In genomic region chr16:1407749-1408148, GRCh38 we compare ENCODE assay signal across 9 cellular contexts. TPM values are rescaled to one million over a fixed set of nuclear protein-coding genes. Genes with fewer than 3 reads are reported as not detected.
DNase-seq lines count a peak whose midpoint lies in the region; ATAC-seq and TF ChIP-seq lines count a peak whose summit lies in the region.
"Had no signal": no experiment of that assay in that cellular context is flagged by ENCODE, and none has a peak within 500 bp of the region (broad histone marks: within the 10 kb centered on the region; RNA-seq: fewer than 3 reads in every experiment).

No MANE protein-coding gene starts in this region.

- H3K27me3 Mint-ChIP-seq in endodermal cell (ENCODE audit: insufficient read depth) (no peaks in the 10 kb centered on the region), osteocyte (ENCODE audit: unreplicated experiment) (no peaks in the 10 kb centered on the region)

- no peak overlapping the region for H2AFZ ChIP-seq in DND-41 (ENCODE audit: low read depth, low read length)

- peak overlapping the region; percentile 61 for H3K4me3 Mint-ChIP-seq in endodermal cell
- peak overlapping the region; percentile 77 for H3K4me3 Mint-ChIP-seq in osteocyte (ENCODE audit: unreplicated experiment)

- H3K27ac Mint-ChIP-seq in endodermal cell (peak overlapping the region; percentile 55), osteocyte (ENCODE audit: unreplicated experiment) (peak overlapping the region; percentile 66)

- H3K27me3 ChIP-seq in DND-41 (ENCODE audit: insufficient read depth, low read length, poor library complexity) (no peaks in the 10 kb centered on the region), HUES6 (ENCODE audit: control insufficient read depth, insufficient read depth, low read length) (no peaks in the 10 kb centered on the region), endodermal cell (ENCODE audit: control insufficient read depth, insufficient read depth, low read length, poor library complexity, severe bottlenecking) (no peaks in the 10 kb centered on the region)

- ATAC-seq in DND-41 (ENCODE audit: insufficient read depth, low read depth) (no peak), HG03108 (IDR thresholded peaks at IDR 0.05; ENCODE audit: unreplicated experiment) (no peak)

- peaks cover 50% of the 10 kb centered on the region for H3K36me3 ChIP-seq in DND-41 (ENCODE audit: insufficient read depth, low read length)
- H3K36me3 ChIP-seq in HUES6 (ENCODE audit: control insufficient read depth, insufficient read depth, low read length), result peaks cover 6% of the 10 kb centered on the region; the same call in 1 of the 2 replicates
- H3K36me3 ChIP-seq in endodermal cell (ENCODE audit: control insufficient read depth, insufficient read depth, low read length), result peaks cover 3% of the 10 kb centered on the region

- H3K79me2 ChIP-seq in DND-41 (ENCODE audit: insufficient read depth, low read length), result peaks cover 75% of the 10 kb centered on the region

- peaks cover 55% of the 10 kb centered on the region for H4K20me1 ChIP-seq in DND-41 (ENCODE audit: insufficient read depth, low read length)

- no peaks in the 10 kb centered on the region for H3K4me1 Mint-ChIP-seq in endodermal cell
- H3K4me1 Mint-ChIP-seq in osteocyte (ENCODE audit: unreplicated experiment), result peaks cover 18% of the 10 kb centered on the region

- peak overlapping the region; percentile 8; the same call in 1 of the 2 replicates for H3K27ac ChIP-seq in DND-41 (ENCODE audit: low read length)
- H3K27ac ChIP-seq in HUES6 (ENCODE audit: low read depth, low read length), result no peak overlapping the region
- H3K27ac ChIP-seq in endodermal cell (ENCODE audit: low read depth, low read length), result peak overlapping the region; percentile 91

- H3K9me3 ChIP-seq in DND-41 (ENCODE audit: insufficient read depth, low read length, severe bottlenecking), result no peaks in the 10 kb centered on the region
- H3K9me3 ChIP-seq in HUES6 (ENCODE audit: control insufficient read depth, insufficient read depth, low read depth, low read length), result no peaks in the 10 kb centered on the region
- no peaks in the 10 kb centered on the region for H3K9me3 ChIP-seq in endodermal cell (ENCODE audit: control insufficient read depth, low read length)

- DNase-seq in DND-41 (no peak), endodermal cell (no peak), osteocyte (ENCODE audit: extremely low spot score, unreplicated experiment) (no peak), cerebellar nuclear complex (lab: John Stamatoyannopoulos, UW) (no peak), Kasumi-1 (lab: John Stamatoyannopoulos, UW) (no peak)
- no peak for DNase-seq in activated CD4-positive, CD25-positive, alpha-beta regulatory T cell treated with anti-CD3 and anti-CD28 coated beads, Interleukin-2, amount 50 U/mL, for 72 hours

- H3K9ac ChIP-seq in DND-41 (ENCODE audit: low read depth, low read length), result peak overlapping the region; percentile 63
- peak overlapping the region; percentile 26 for H3K9ac ChIP-seq in HUES6 (ENCODE audit: low read length)
- no peak overlapping the region for H3K9ac ChIP-seq in endodermal cell (ENCODE audit: extremely low read depth, low read length, poor library complexity, severe bottlenecking)

- H3K9me3 Mint-ChIP-seq in endodermal cell (no peaks in the 10 kb centered on the region), osteocyte (ENCODE audit: unreplicated experiment) (no peaks in the 10 kb centered on the region)

- H3K4me2 ChIP-seq in DND-41 (ENCODE audit: insufficient read depth, low read length), result peak overlapping the region; percentile 99

- 77 to 82% methylated on average over 10 of the region's 10 CpGs for whole genome bisulfite sequencing in endodermal cell (ENCODE audit: insufficient coverage in 1 of 2, insufficient read length in 1 of 2), 2 experiments

- peak overlapping the region in 1 of 2 experiments; percentile 92; a peak in 2 of 4 replicates for H3K4me3 ChIP-seq in DND-41 (ENCODE audit: low read depth in 1 of 2, low read length in 2 of 2)
- peak overlapping the region; percentile 97 for H3K4me3 ChIP-seq in HUES6 (ENCODE audit: low read depth, low read length)
- H3K4me3 ChIP-seq in endodermal cell (ENCODE audit: low read length), result no peak overlapping the region

- TF ChIP-seq CTCF in DND-41 (IDR thresholded peaks at IDR 0.05; ENCODE audit: borderline replicate concordance, extremely low read depth, low read length, poor library complexity, severe bottlenecking) (no peak), endodermal cell (conservative IDR thresholded peaks at IDR 0.05) (no peak), osteocyte (IDR thresholded peaks at IDR 0.05) (no peak)

- H3K4me1 ChIP-seq in DND-41 (ENCODE audit: insufficient read depth, low read length) (peaks cover 21% of the 10 kb centered on the region), HUES6 (ENCODE audit: control insufficient read depth, insufficient read depth, low read length) (peaks cover 4% of the 10 kb centered on the region; the same call in 1 of the 2 replicates), endodermal cell (ENCODE audit: control insufficient read depth, insufficient read depth, low read length) (no peaks in the 10 kb centered on the region)

- H3K36me3 Mint-ChIP-seq in endodermal cell (ENCODE audit: low read depth) (peaks cover 17% of the 10 kb centered on the region), osteocyte (ENCODE audit: unreplicated experiment) (peaks cover 8% of the 10 kb centered on the region)

RNA-seq across cellular contexts. Expression of gene UNKL, which starts 6.8 kb away (rescaled TPM):
- total RNA-seq in endodermal cell (10 to 100 TPM; 46.4 to 48.3 TPM), osteocyte (28.4 and 34.4 TPM in 2 replicates)
- 17.5 TPM for polyA plus RNA-seq in endodermal cell (2013, experiment 1 of 2)
- 19.7 TPM for polyA plus RNA-seq in endodermal cell (2013, experiment 2 of 2)

RNA-seq across cellular contexts. Expression of gene UQCC4, which starts 12.8 kb away (rescaled TPM):
- total RNA-seq in endodermal cell (10 to 100 TPM in 1 of 2 donors, 1 to 10 TPM in 1; 9.2 to 10.9 TPM), osteocyte (9.7 and 10.1 TPM in 2 replicates)
- 17.1 TPM for polyA plus RNA-seq in endodermal cell (2013, experiment 1 of 2)
- 13.9 TPM for polyA plus RNA-seq in endodermal cell (2013, experiment 2 of 2)

RNA-seq across cellular contexts. Expression of gene PERCC1, which starts 23.1 kb away (rescaled TPM):
- under 1 TPM; 0.51 to 0.79 TPM for total RNA-seq in endodermal cell
- polyA plus RNA-seq in endodermal cell (2013, experiment 1 of 2), result not detected
- polyA plus RNA-seq in endodermal cell (2013, experiment 2 of 2), result not detected
- total RNA-seq in osteocyte, result not detected in 2 replicates
- total RNA-seq: M059J had no signal

RNA-seq across cellular contexts. Expression of gene CCDC154, which starts 36.6 kb away (rescaled TPM):
- total RNA-seq in endodermal cell, result 1 to 10 TPM; 1.9 to 2.2 TPM
- 2.2 TPM for polyA plus RNA-seq in endodermal cell (2013, experiment 1 of 2)
- 1.9 TPM for polyA plus RNA-seq in endodermal cell (2013, experiment 2 of 2)
- total RNA-seq in osteocyte, result 1.0 and 2.5 TPM in 2 replicates
- total RNA-seq: M059J had no signal

RNA-seq across cellular contexts. Expression of gene GNPTG, which starts 56.0 kb away (rescaled TPM):
- 10 to 100 TPM; 34.0 to 38.4 TPM for total RNA-seq in endodermal cell
- polyA plus RNA-seq in endodermal cell (2013, experiment 1 of 2), result 22.5 TPM
- 22.2 TPM for polyA plus RNA-seq in endodermal cell (2013, experiment 2 of 2)
- total RNA-seq in osteocyte, result 92.4 and 94.3 TPM in 2 replicates
